16 cellular contexts compared by ENCODE assay signal in genomic region chr5:5505848-5506247, GRCh38.
DNase-seq lines count a peak whose midpoint lies in the region; ATAC-seq and TF ChIP-seq lines count a peak whose summit lies in the region.
"Had no signal": no experiment of that assay in that cellular context is flagged by ENCODE, and none has a peak within 500 bp of the region (broad histone marks: within the 10 kb centered on the region; RNA-seq: fewer than 3 reads in every experiment).

No MANE protein-coding gene starts in this region.

- ATAC-seq in GM18498 (IDR thresholded peaks at IDR 0.05; ENCODE audit: unreplicated experiment): peak; percentile 39
- ATAC-seq in GM21723 (IDR thresholded peaks at IDR 0.05; ENCODE audit: unreplicated experiment): peak; percentile 68
- peak; percentile 63 for ATAC-seq in HG03025 (IDR thresholded peaks at IDR 0.05; ENCODE audit: low FRiP score, unreplicated experiment)
- ATAC-seq in stimulated activated memory B cell treated with anti-CD40 and anti-IgM and Interleukin-4, amounts not matched to agents 10 μg/mL and 1 μg/mL and 100 μg/mL, for 72 hours: no peak
- ATAC-seq in HG02938 (IDR thresholded peaks at IDR 0.05; ENCODE audit: unreplicated experiment): no peak
- ATAC-seq: A549, GM23338 had no signal

- no peak for TF ChIP-seq CTCF in Calu3 (IDR thresholded peaks at IDR 0.05; ENCODE audit: unreplicated experiment)

- H3K9me3 Mint-ChIP-seq in stimulated activated memory B cell treated with anti-CD40 and anti-IgM and Interleukin-4, amounts not matched to agents 10 μg/mL and 1 μg/mL and 100 μg/mL, for 72 hours: peaks cover 15% of the 10 kb centered on the region
- peaks cover 8% of the 10 kb centered on the region for H3K9me3 Mint-ChIP-seq in Calu3 (ENCODE audit: low read depth, unreplicated experiment)

- peaks cover 36% of the 10 kb centered on the region for H3K27me3 Mint-ChIP-seq in stimulated activated memory B cell treated with anti-CD40 and anti-IgM and Interleukin-4, amounts not matched to agents 10 μg/mL and 1 μg/mL and 100 μg/mL, for 72 hours
- peaks cover 78% of the 10 kb centered on the region for H3K27me3 Mint-ChIP-seq in Calu3 (ENCODE audit: unreplicated experiment)

- H3K36me3 Mint-ChIP-seq in stimulated activated memory B cell treated with anti-CD40 and anti-IgM and Interleukin-4, amounts not matched to agents 10 μg/mL and 1 μg/mL and 100 μg/mL, for 72 hours: peaks cover 21% of the 10 kb centered on the region
- no peaks in the 10 kb centered on the region for H3K36me3 Mint-ChIP-seq in Calu3 (ENCODE audit: insufficient read depth, unreplicated experiment)

- BruUV-seq in Calu3 (replicated peaks; lab: Mats Ljungman, UMichigan): no TSS peak

- H3K27ac Mint-ChIP-seq in stimulated activated memory B cell treated with anti-CD40 and anti-IgM and Interleukin-4, amounts not matched to agents 10 μg/mL and 1 μg/mL and 100 μg/mL, for 72 hours: no peak overlapping the region
- H3K27ac Mint-ChIP-seq in Calu3 (ENCODE audit: unreplicated experiment): no peak overlapping the region
- H3K27ac Mint-ChIP-seq: CD8-positive, alpha-beta memory T cell; GM23338; H9; IgD-negative memory B cell had no signal

- no peak overlapping the region for H3K4me3 Mint-ChIP-seq in stimulated activated memory B cell treated with anti-CD40 and anti-IgM and Interleukin-4, amounts not matched to agents 10 μg/mL and 1 μg/mL and 100 μg/mL, for 72 hours
- no peak overlapping the region for H3K4me3 Mint-ChIP-seq in Calu3 (ENCODE audit: low read depth, unreplicated experiment)
- H3K4me3 Mint-ChIP-seq: CD8-positive, alpha-beta memory T cell; GM23338; H9; IgD-negative memory B cell had no signal

- H3K4me1 Mint-ChIP-seq in stimulated activated memory B cell treated with anti-CD40 and anti-IgM and Interleukin-4, amounts not matched to agents 10 μg/mL and 1 μg/mL and 100 μg/mL, for 72 hours: peaks cover 6% of the 10 kb centered on the region
- H3K4me1 Mint-ChIP-seq in Calu3 (ENCODE audit: low read depth, unreplicated experiment): no peaks in the 10 kb centered on the region
- H3K4me1 Mint-ChIP-seq: CD8-positive, alpha-beta memory T cell; GM23338 had no signal

- DNase-seq in H4 (ENCODE audit: low spot score) (no peak), Calu3 (no peak)
- DNase-seq: BE2C; Caco-2; CD8-positive, alpha-beta memory T cell; EL; H9; KG1 had no signal

- intact Hi-C loops in Calu3 (cut with micrococcal nuclease; ENCODE audit: unreplicated experiment): no loop called here

- CTCF ChIA-PET in Calu3 (lab: Charles Lee): interaction anchor here (1.2 kb wide), 1 partner anchor 9 kb away, joined by 3 read pairs; no protein-coding TSS in a partner anchor

Comparison
In these comparisons a context has a peak if more than half of its experiments do, and no peak if none do; other contexts are left out.
1. ATAC-seq: peak in GM18498 (single experiment), GM21723 (single experiment) and HG03025 (single experiment); none in stimulated activated memory B cell treated with anti-CD40 and anti-IgM and Interleukin-4, amounts not matched to agents 10 μg/mL and 1 μg/mL and 100 μg/mL, for 72 hours (single experiment) and HG02938 (single experiment).